Comparison of ENCODE assay signal across 8 cellular contexts in genomic region chr1:51768971-51769601, GRCh38.
DNase-seq lines count a peak whose midpoint lies in the region; ATAC-seq, FAIRE-seq and TF ChIP-seq lines count a peak whose summit lies in the region.

No MANE protein-coding gene starts in this region.

- H3K9ac ChIP-seq in Karpas-422 (ENCODE audit: low read length), result no peak overlapping the region

- in situ Hi-C loops in SK-MEL-5 (cut with HindIII; ENCODE audit: low pct_unique_long_range_greater_than_20kb, low sequenced_read_pairs), result no loop called here

- peak overlapping the region; percentile 65 for H3K27ac Mint-ChIP-seq in mesothelial cell of epicardium

- no peaks in the 10 kb centered on the region for H3K9me3 ChIP-seq in Karpas-422 (ENCODE audit: low read length)

- no peaks in the 10 kb centered on the region for H3K27me3 Mint-ChIP-seq in mesothelial cell of epicardium (ENCODE audit: low read depth)

- H3K4me2 ChIP-seq in Karpas-422 (ENCODE audit: low read depth, low read length, poor library complexity, severe bottlenecking), result no peak overlapping the region

- no peaks in the 10 kb centered on the region for H3K9me3 Mint-ChIP-seq in mesothelial cell of epicardium

- H3K4me3 Mint-ChIP-seq in mesothelial cell of epicardium, result no peak overlapping the region

- no peak for ATAC-seq in GM19455 (IDR thresholded peaks at IDR 0.05; ENCODE audit: unreplicated experiment)
- ATAC-seq in HG03139 (IDR thresholded peaks at IDR 0.05; ENCODE audit: unreplicated experiment), result no peak

- FAIRE-seq in endometrium (lab: Jason Lieb, UNC), result peak; percentile 83

- no peaks in the 10 kb centered on the region for H3K4me1 Mint-ChIP-seq in mesothelial cell of epicardium

- peaks cover 29% of the 10 kb centered on the region for H3K36me3 Mint-ChIP-seq in mesothelial cell of epicardium

- no peak overlapping the region for H3K27ac ChIP-seq in Karpas-422 (ENCODE audit: low read length)

- H3K79me2 ChIP-seq in Karpas-422 (ENCODE audit: low read length), result peaks cover 17% of the 10 kb centered on the region; the same call in 1 of the 2 replicates

- H4K20me1 ChIP-seq in Karpas-422 (ENCODE audit: insufficient read depth, low read depth, low read length), result no peaks in the 10 kb centered on the region

- H3K9me2 ChIP-seq in Karpas-422 (replicated peaks; ENCODE audit: insufficient read depth, low read length), result no peaks in the 10 kb centered on the region

- no peak overlapping the region for H2AFZ ChIP-seq in Karpas-422 (ENCODE audit: low read length)

- H3K36me3 ChIP-seq in Karpas-422 (ENCODE audit: insufficient read depth, low read length), result peaks cover 16% of the 10 kb centered on the region

- peak; percentile 42 for DNase-seq in A172 (ENCODE audit: low spot score)
- peak; percentile 61 for DNase-seq in EL
- DNase-seq in Karpas-422, result peak; percentile 81
- DNase-seq in SK-MEL-5 (ENCODE audit: low read depth, low spot score), result peak; percentile 74
- DNase-seq in mesothelial cell of epicardium (ENCODE audit: low spot score in 2 of 2, unreplicated experiment in 2 of 2), result no peak

- H3K4me3 ChIP-seq in Karpas-422 (ENCODE audit: low read length), result no peak overlapping the region

- peaks cover 1% of the 10 kb centered on the region for H3K4me1 ChIP-seq in Karpas-422 (ENCODE audit: low read length)

- no peaks in the 10 kb centered on the region for H3K27me3 ChIP-seq in Karpas-422 (ENCODE audit: low read length)

- TF ChIP-seq CTCF in mesothelial cell of epicardium (IDR thresholded peaks at IDR 0.05; ENCODE audit: unreplicated experiment), result peak; percentile 90

Comparison
In these comparisons a context has a peak if more than half of its experiments do, and no peak if none do; other contexts are left out.
1. DNase-seq: peak in A172 (single experiment), EL (single experiment), Karpas-422 (single experiment) and SK-MEL-5 (single experiment); none in mesothelial cell of epicardium (0 of 2).